Comparison of ENCODE assay signal across 8 cellular contexts in genomic region chr21:35026617-35027557, GRCh38. TPM values are rescaled to one million over a fixed set of nuclear protein-coding genes. Genes with fewer than 3 reads are reported as not detected.
DNase-seq lines count a peak whose midpoint lies in the region; ATAC-seq and TF ChIP-seq lines count a peak whose summit lies in the region.

No MANE protein-coding gene starts in this region.

- peak overlapping the region; percentile 6 for H3K4me2 ChIP-seq in H9 (ENCODE audit: insufficient read depth, insufficient read length, low read length)

- no peak overlapping the region for H4K5ac ChIP-seq in H9 (ENCODE audit: insufficient read length, low read depth, low read length)

- H4K91ac ChIP-seq in H9 (ENCODE audit: insufficient read length, low read depth, low read length): no peak overlapping the region

- H3K27me3 ChIP-seq in GM06990 (replicated peaks; ENCODE audit: control insufficient read depth, insufficient read depth, low read length) (no peaks in the 10 kb centered on the region), H9 (ENCODE audit: insufficient read depth, low read length) (no peaks in the 10 kb centered on the region), NT2/D1 (ENCODE audit: insufficient read depth, insufficient read length) (peaks cover 22% of the 10 kb centered on the region)

- H3K4me1 ChIP-seq in H9 (ENCODE audit: insufficient read depth, low read length): no peaks in the 10 kb centered on the region; the same call in 1 of the 2 replicates
- no peaks in the 10 kb centered on the region for H3K4me1 ChIP-seq in NT2/D1 (ENCODE audit: insufficient read depth, insufficient read length)

- no peak overlapping the region for H3K18ac ChIP-seq in H9 (ENCODE audit: insufficient read length, low read depth, low read length)

- ATAC-seq in Right ventricle myocardium inferior: peak; percentile 80

- no peak overlapping the region for H3K56ac ChIP-seq in H9 (ENCODE audit: insufficient read length, low read depth, low read length)

- in situ Hi-C loops in G401 (cut with HindIII; ENCODE audit: low sequenced_read_pairs): no loop called here

- TF ChIP-seq CTCF in GM06990 (IDR thresholded peaks at IDR 0.05; ENCODE audit: insufficient read depth, low read length, poor library complexity, severe bottlenecking) (no peak), H9 (conservative IDR thresholded peaks at IDR 0.05) (no peak), progenitor cell of endocrine pancreas (IDR thresholded peaks at IDR 0.05; ENCODE audit: unreplicated experiment) (no peak)

- H3K79me2 ChIP-seq in H9 (ENCODE audit: insufficient read depth, low read length): no peaks in the 10 kb centered on the region

- H4K8ac ChIP-seq in H9 (replicated peaks; ENCODE audit: insufficient read length, low read depth, low read length): no peak overlapping the region

- no peak overlapping the region for H3T11ph ChIP-seq in H9 (ENCODE audit: low read length)

- H2BK12ac ChIP-seq in H9 (ENCODE audit: insufficient read length, low read depth, low read length): no peak overlapping the region

- no peak overlapping the region for H2AFZ ChIP-seq in H9 (ENCODE audit: low read length)

- H3K4me3 Mint-ChIP-seq in H9: peak overlapping the region; percentile 40 to 56; a peak in 4 of 5 replicates
- H3K4me3 Mint-ChIP-seq in activated T-helper 1 cell treated with anti-CD3 and anti-CD28 coated beads, Interleukin-12 subunit alpha, Interleukin-12 subunit beta, Interleukin-2, Interleukin-4 antibody, amounts not matched to agents 30 ng/mL and 10 ng/mL and 1 ng/mL, durations not matched to agents 14 hours and 24 hours and 36 hours: peak overlapping the region; percentile 85
- H3K4me3 Mint-ChIP-seq in progenitor cell of endocrine pancreas (ENCODE audit: low read depth): peak overlapping the region; percentile 68

- peaks cover 13% of the 10 kb centered on the region for H3K27me3 Mint-ChIP-seq in H9 (ENCODE audit: low read depth)
- H3K27me3 Mint-ChIP-seq in activated T-helper 1 cell treated with anti-CD3 and anti-CD28 coated beads, Interleukin-12 subunit alpha, Interleukin-12 subunit beta, Interleukin-2, Interleukin-4 antibody, amounts not matched to agents 30 ng/mL and 10 ng/mL and 1 ng/mL, durations not matched to agents 14 hours and 24 hours and 36 hours (ENCODE audit: insufficient read depth): no peaks in the 10 kb centered on the region
- H3K27me3 Mint-ChIP-seq in progenitor cell of endocrine pancreas: peaks cover 36% of the 10 kb centered on the region

- no peak overlapping the region for H2BK120ac ChIP-seq in H9 (ENCODE audit: low read depth, low read length, poor library complexity, severe bottlenecking)

- no peak overlapping the region for H2BK5ac ChIP-seq in H9 (ENCODE audit: insufficient read length, low read length)

- DNase-seq in GM06990 (ENCODE audit: extremely low read depth, insufficient read length) (peak; percentile 88), H9 (peak; percentile 70), NT2/D1 (ENCODE audit: low read depth, low spot score) (peak; percentile 39), Right ventricle myocardium inferior (ENCODE audit: missing footprints) (peak; percentile 95), progenitor cell of endocrine pancreas (ENCODE audit: low spot score, unreplicated experiment) (no peak), NCI-H748 treated with DMSO at 0.1 percent for 48 hours (lab: John Stamatoyannopoulos, UW) (no peak), G401 (ENCODE audit: low spot score) (no peak)
- DNase-seq in activated T-helper 1 cell treated with anti-CD3 and anti-CD28 coated beads, Interleukin-12 subunit alpha, Interleukin-12 subunit beta, Interleukin-2, Interleukin-4 antibody, amounts not matched to agents 30 ng/mL and 10 ng/mL and 1 ng/mL, durations not matched to agents 14 hours and 24 hours and 36 hours (ENCODE audit: low spot score): peak; percentile 83

- no peak overlapping the region for H3K4ac ChIP-seq in H9 (ENCODE audit: low read depth, low read length)

- H3K27ac Mint-ChIP-seq in H9: no peak overlapping the region
- H3K27ac Mint-ChIP-seq in activated T-helper 1 cell treated with anti-CD3 and anti-CD28 coated beads, Interleukin-12 subunit alpha, Interleukin-12 subunit beta, Interleukin-2, Interleukin-4 antibody, amounts not matched to agents 30 ng/mL and 10 ng/mL and 1 ng/mL, durations not matched to agents 14 hours and 24 hours and 36 hours: peak overlapping the region; percentile 99
- H3K27ac Mint-ChIP-seq in progenitor cell of endocrine pancreas: no peak overlapping the region

- intact Hi-C loops in activated T-helper 1 cell treated with anti-CD3 and anti-CD28 coated beads, Interleukin-12 subunit alpha, Interleukin-12 subunit beta, Interleukin-2, Interleukin-4 antibody, amounts not matched to agents 30 ng/mL and 10 ng/mL and 1 ng/mL, durations not matched to agents 14 hours and 24 hours and 36 hours (cut with micrococcal nuclease): loop anchor here (1.0 to 5.0 kb wide), 11 partner anchors 8 to 316 kb away; no protein-coding TSS in a partner anchor
- intact Hi-C loops in Right ventricle myocardium inferior (cut with DNase I): no loop called here

- H3K79me1 ChIP-seq in H9 (ENCODE audit: insufficient read depth, low read depth, low read length, poor library complexity, severe bottlenecking): no peaks in the 10 kb centered on the region

- H2AK5ac ChIP-seq in H9 (ENCODE audit: insufficient read length, low read length): no peak overlapping the region

- H4K20me1 ChIP-seq in H9 (ENCODE audit: control insufficient read depth, insufficient read depth, insufficient read length): no peaks in the 10 kb centered on the region

- H3K9ac ChIP-seq in H9 (ENCODE audit: extremely low read depth, insufficient read length, low read length) (no peak overlapping the region), NT2/D1 (ENCODE audit: insufficient read length, low read depth) (peak overlapping the region; percentile 37)

- no peaks in the 10 kb centered on the region for H3K9me3 ChIP-seq in H9 (ENCODE audit: control insufficient read depth, low read depth, low read length)
- no peaks in the 10 kb centered on the region for H3K9me3 ChIP-seq in NT2/D1 (ENCODE audit: insufficient read depth, low read length)

- H3K4me1 Mint-ChIP-seq in H9: peaks cover 22 to 32% of the 10 kb centered on the region in 2 experiments
- H3K4me1 Mint-ChIP-seq in activated T-helper 1 cell treated with anti-CD3 and anti-CD28 coated beads, Interleukin-12 subunit alpha, Interleukin-12 subunit beta, Interleukin-2, Interleukin-4 antibody, amounts not matched to agents 30 ng/mL and 10 ng/mL and 1 ng/mL, durations not matched to agents 14 hours and 24 hours and 36 hours (ENCODE audit: low read depth): peaks cover 91% of the 10 kb centered on the region
- peaks cover 18% of the 10 kb centered on the region for H3K4me1 Mint-ChIP-seq in progenitor cell of endocrine pancreas (ENCODE audit: low read depth)

- no CpG with 5 or more reads among the region's 45 CpGs for WGBS in H9 (ENCODE audit: extremely low coverage, insufficient read length, low lambda C conversion rate)

- H3K36me3 Mint-ChIP-seq in H9 (ENCODE audit: insufficient read depth in 1 of 3, low read depth in 3 of 3) (no peaks in the 10 kb centered on the region), progenitor cell of endocrine pancreas (ENCODE audit: insufficient read depth) (no peaks in the 10 kb centered on the region)
- H3K36me3 Mint-ChIP-seq in activated T-helper 1 cell treated with anti-CD3 and anti-CD28 coated beads, Interleukin-12 subunit alpha, Interleukin-12 subunit beta, Interleukin-2, Interleukin-4 antibody, amounts not matched to agents 30 ng/mL and 10 ng/mL and 1 ng/mL, durations not matched to agents 14 hours and 24 hours and 36 hours (ENCODE audit: low read depth): peaks cover 35% of the 10 kb centered on the region

- peaks cover 4% of the 10 kb centered on the region for H3K23me2 ChIP-seq in H9 (ENCODE audit: insufficient read length, low read depth, low read length, poor library complexity, severe bottlenecking)

- no peak overlapping the region for H2BK20ac ChIP-seq in H9 (ENCODE audit: low read depth, low read length, poor library complexity, severe bottlenecking)

- H3K23ac ChIP-seq in H9 (ENCODE audit: insufficient read length, low read depth, low read length): no peak overlapping the region

- H3K36me3 ChIP-seq in GM06990 (ENCODE audit: control insufficient read depth, insufficient read depth, low read length) (no peaks in the 10 kb centered on the region), NT2/D1 (ENCODE audit: insufficient read depth, insufficient read length, low read length) (no peaks in the 10 kb centered on the region)

- H3K4me3 ChIP-seq in GM06990 (replicated peaks; ENCODE audit: low read depth, low read length) (peak overlapping the region; percentile 47), NT2/D1 (ENCODE audit: insufficient read length, low read depth) (peak overlapping the region; percentile 19)

- H2BK15ac ChIP-seq in H9 (ENCODE audit: low read depth, low read length): no peak overlapping the region

- H3K9me3 Mint-ChIP-seq in H9: peaks cover 0 to 5% of the 10 kb centered on the region in 2 experiments; a peak in 1 of 5 replicates
- peaks cover 5% of the 10 kb centered on the region for H3K9me3 Mint-ChIP-seq in activated T-helper 1 cell treated with anti-CD3 and anti-CD28 coated beads, Interleukin-12 subunit alpha, Interleukin-12 subunit beta, Interleukin-2, Interleukin-4 antibody, amounts not matched to agents 30 ng/mL and 10 ng/mL and 1 ng/mL, durations not matched to agents 14 hours and 24 hours and 36 hours
- no peaks in the 10 kb centered on the region for H3K9me3 Mint-ChIP-seq in progenitor cell of endocrine pancreas (ENCODE audit: low read depth)

- H3K14ac ChIP-seq in H9 (ENCODE audit: insufficient read depth, low read length): no peak overlapping the region

- H3K27ac ChIP-seq in H9 (ENCODE audit: insufficient read length, low read depth, low read length): no peak overlapping the region

RNA-seq across cellular contexts. Expression of gene RUNX1, which starts 22.2 kb away (rescaled TPM):
- 0.59 and 0.72 TPM in 2 replicates for total RNA-seq in H9 (2021)
- total RNA-seq in activated T-helper 1 cell treated with anti-CD3 and anti-CD28 coated beads, Interleukin-12 subunit alpha, Interleukin-12 subunit beta, Interleukin-2, Interleukin-4 antibody, amounts not matched to agents 30 ng/mL and 10 ng/mL and 1 ng/mL, durations not matched to agents 14 hours and 24 hours and 36 hours: 112 and 116 TPM in 2 replicates
- total RNA-seq in Right ventricle myocardium inferior: 1.8 TPM
- 7.1 and 7.3 TPM in 2 replicates for total RNA-seq in progenitor cell of endocrine pancreas
- total RNA-seq in G401 (2014; rRNA removed; shearing (Covaris generic)): 0.49 TPM in 1 of 2 replicates, not detected in the other

Comparison
In these comparisons a context has a peak if more than half of its experiments do, and no peak if none do; other contexts are left out.
1. DNase-seq: peak in GM06990 (single experiment), H9 (single experiment), NT2/D1 (single experiment), activated T-helper 1 cell treated with anti-CD3 and anti-CD28 coated beads, Interleukin-12 subunit alpha, Interleukin-12 subunit beta, Interleukin-2, Interleukin-4 antibody, amounts not matched to agents 30 ng/mL and 10 ng/mL and 1 ng/mL, durations not matched to agents 14 hours and 24 hours and 36 hours (single experiment) and Right ventricle myocardium inferior (single experiment); none in progenitor cell of endocrine pancreas (single experiment), NCI-H748 treated with DMSO at 0.1 percent for 48 hours (single experiment) and G401 (single experiment).
2. RNA of gene RUNX1, which starts 22.2 kb away (total RNA-seq): 112 to 116 TPM in activated T-helper 1 cell treated with anti-CD3 and anti-CD28 coated beads, Interleukin-12 subunit alpha, Interleukin-12 subunit beta, Interleukin-2, Interleukin-4 antibody, amounts not matched to agents 30 ng/mL and 10 ng/mL and 1 ng/mL, durations not matched to agents 14 hours and 24 hours and 36 hours; 7.1 to 7.3 TPM in progenitor cell of endocrine pancreas, 1.8 TPM in Right ventricle myocardium inferior (single experiment), 0.59 to 0.72 TPM in H9 and 0.49 TPM in G401; every median in the first group is over 10 times any median in the second.
3. Peak in every context shown above with its lines, with median percentiles within 50 percentile points of each other: H3K4me3 Mint-ChIP-seq.